In the genomic region with DNA sequence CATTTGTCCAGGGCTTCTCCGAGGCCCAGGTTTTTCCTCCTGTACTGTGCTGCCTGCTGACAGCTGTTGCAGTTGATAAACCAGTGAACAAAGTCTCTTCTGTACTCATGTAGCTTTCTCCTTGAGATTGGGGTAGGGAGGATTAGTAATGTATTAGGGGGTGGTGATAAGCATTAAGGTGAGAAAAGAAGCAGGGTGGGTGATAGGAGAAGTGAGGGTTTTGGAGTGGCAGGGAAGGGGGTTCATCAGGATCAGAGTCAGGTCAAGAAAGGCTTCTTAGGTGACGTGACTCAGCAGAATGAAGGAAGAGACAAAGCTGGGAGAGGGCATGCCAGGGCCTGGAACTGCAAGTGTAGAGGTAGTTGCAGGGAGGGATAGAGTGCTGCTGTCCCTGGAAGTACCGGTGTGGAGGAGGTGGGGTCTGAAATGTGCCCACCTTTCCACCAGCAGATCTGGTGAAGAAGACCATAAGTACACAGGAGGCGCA, we compare ENCODE assay signal across 22 cellular contexts. TPM values are rescaled to one million over a fixed set of nuclear protein-coding genes. Genes with fewer than 3 reads are reported as not detected.
DNase-seq lines count a peak whose midpoint lies in the region; ATAC-seq, FAIRE-seq and TF ChIP-seq lines count a peak whose summit lies in the region.
"Had no signal": no experiment of that assay in that cellular context is flagged by ENCODE, and none has a peak within 500 bp of the region (broad histone marks: within the 10 kb centered on the region; RNA-seq: fewer than 3 reads in every experiment).

No MANE protein-coding gene starts in this region.

- no peak overlapping the region for H3K14ac ChIP-seq in IMR-90 (replicated peaks; ENCODE audit: low read depth, low read length)
- no peak overlapping the region for H3K14ac ChIP-seq in H1 (ENCODE audit: insufficient read length)

- no peak for TF ChIP-seq RAD21 in IMR-90 (IDR thresholded peaks at IDR 0.05; ENCODE audit: low read length)
- no peak for TF ChIP-seq RAD21 in H1 (IDR thresholded peaks at IDR 0.05 in 1 of 2, conservative IDR thresholded peaks at IDR 0.05 in 1 of 2; ENCODE audit: low read depth in 2 of 2, low read length in 2 of 2)

- H2BK20ac ChIP-seq in IMR-90 (ENCODE audit: low read depth, low read length) (no peak overlapping the region), H1 (ENCODE audit: low read length) (no peak overlapping the region; the same call in 1 of the 2 replicates)

- H4K8ac ChIP-seq in IMR-90 (ENCODE audit: low read depth in 2 of 2, low read length in 2 of 2) = peak overlapping the region in 1 of 2 experiments; percentile 30; a peak in 1 of 4 replicates
- peak overlapping the region; percentile 52; the same call in 1 of the 2 replicates for H4K8ac ChIP-seq in H1 (ENCODE audit: extremely low read depth, insufficient read depth, low read length)

- CTCF ChIA-PET in Caco-2 (lab: Charles Lee) = interaction anchor here (1.3 kb wide), 1 partner anchor 32 kb away, joined by 4 read pairs; no protein-coding TSS in a partner anchor
- CTCF ChIA-PET in IMR-90 (lab: Yijun Ruan, JAX) = no interaction called here
- CTCF ChIA-PET in H1 (lab: Charles Lee; ENCODE audit: partially characterized antibody) = interaction anchor here (0.6 to 1.2 kb wide), 5 partner anchors 18 to 490 kb away, joined by 3 to 4 read pairs (median 3); no protein-coding TSS in a partner anchor

- no peak overlapping the region for H3K18ac ChIP-seq in IMR-90 (ENCODE audit: low read depth, low read length)
- peak overlapping the region; percentile 41; the same call in 1 of the 2 replicates for H3K18ac ChIP-seq in H1 (ENCODE audit: extremely low read depth, low read length)

- peaks cover 29% of the 10 kb centered on the region for H3K36me3 Mint-ChIP-seq in Caco-2 (ENCODE audit: insufficient read depth, unreplicated experiment)

- no peak for ATAC-seq in IMR-90 (ENCODE audit: low read depth)
- ATAC-seq: gastrocnemius medialis had no signal

- POLR2A ChIA-PET in Caco-2 (lab: Charles Lee) (no interaction called here), IMR-90 (lab: Charles Lee; ENCODE audit: unreplicated experiment) (interaction anchor here (0.7 kb wide), 1 partner anchor 477 kb away, joined by 3 read pairs; no protein-coding TSS in a partner anchor), H1 (lab: Charles Lee; ENCODE audit: partially characterized antibody) (interaction anchor here (0.8 to 1.1 kb wide), 2 partner anchors 9 to 46 kb away, joined by 3 read pairs; no protein-coding TSS in a partner anchor)

- H3K27me3 Mint-ChIP-seq in Caco-2 (ENCODE audit: insufficient read depth, unreplicated experiment) = no peaks in the 10 kb centered on the region
- H3K27me3 Mint-ChIP-seq: activated naive CD4-positive, alpha-beta T cell treated with anti-CD3 and anti-CD28 coated beads, Interleukin-2, amount 10 ng/mL, durations not matched to agents 7 days and 5 days; CD4-positive, alpha-beta memory T cell had no signal

- peak overlapping the region; percentile 13; the same call in 1 of the 2 replicates for H2BK12ac ChIP-seq in H1 (ENCODE audit: low read depth, low read length)

- peaks cover 37% of the 10 kb centered on the region for H3K4me1 Mint-ChIP-seq in Caco-2 (ENCODE audit: low read depth, unreplicated experiment)
- H3K4me1 Mint-ChIP-seq: activated naive CD4-positive, alpha-beta T cell treated with anti-CD3 and anti-CD28 coated beads, Interleukin-2, amount 10 ng/mL, durations not matched to agents 7 days and 5 days had no signal

- H3K4me2 ChIP-seq in IMR-90 (ENCODE audit: low read depth, low read length) (no peak overlapping the region), H1 (ENCODE audit: insufficient read depth in 1 of 2, low read depth in 2 of 2, low read length in 2 of 2) (no peak overlapping the region)

- H2BK15ac ChIP-seq in IMR-90 (ENCODE audit: low read depth, low read length) = no peak overlapping the region
- no peak overlapping the region for H2BK15ac ChIP-seq in H1 (ENCODE audit: low read length)

- no peak for TF ChIP-seq EP300 in H1 (IDR thresholded peaks at IDR 0.05; ENCODE audit: borderline replicate concordance in 1 of 2, low read depth in 2 of 2, low read length in 2 of 2)
- TF ChIP-seq EP300 in tibial nerve (IDR thresholded peaks at IDR 0.05) = no peak

- WGBS in IMR-90 (ENCODE audit: extremely low coverage in 2 of 2, insufficient read length in 1 of 2), 2 experiments = 86% methylated on average over 1 of the region's 4 CpGs; no CpG with 5 or more reads in 1 of the 2 experiments
- 83% methylated on average over 4 of the region's 4 CpGs; no CpG with 5 or more reads in 1 of the 2 experiments for WGBS in H1 (ENCODE audit: extremely low coverage in 1 of 2, insufficient coverage in 1 of 2, insufficient read length in 1 of 2, insufficient replicate concordance in 2 of 2, low coverage in 1 of 2, low lambda C conversion rate in 2 of 2, missing lambda C conversion rate in 1 of 2), 2 experiments
- WGBS in mesodermal cell (ENCODE audit: insufficient coverage in 2 of 2), 2 experiments = 86 to 94% methylated on average over 2 to 3 of the region's 4 CpGs
- WGBS in tibial nerve, 2 donors = 89 to 93% methylated on average over 4 of the region's 4 CpGs

- no peaks in the 10 kb centered on the region for H3K9me3 Mint-ChIP-seq in Caco-2 (ENCODE audit: unreplicated experiment)
- H3K9me3 Mint-ChIP-seq: activated naive CD4-positive, alpha-beta T cell treated with anti-CD3 and anti-CD28 coated beads, Interleukin-2, amount 10 ng/mL, durations not matched to agents 7 days and 5 days; CD4-positive, alpha-beta memory T cell; T-helper 1 cell treated with Interleukin-12 subunit alpha and Interleukin-12 subunit beta and Interleukin-4 antibody, amounts not matched to agents 30 μg/mL and 1 μg/mL, for 36 hours had no signal

- H4K91ac ChIP-seq in IMR-90 (ENCODE audit: insufficient read depth, low read depth, low read length) (no peak overlapping the region), H1 (replicated peaks; ENCODE audit: insufficient read length, low read length) (peak overlapping the region; percentile 22)

- peaks cover 10% of the 10 kb centered on the region; the same call in 1 of the 2 replicates for H3K9me1 ChIP-seq in IMR-90 (ENCODE audit: insufficient read depth, low read length)

- H3K27ac ChIP-seq in IMR-90 (ENCODE audit: insufficient read depth, low read length) (no peak overlapping the region), H1 (ENCODE audit: low read depth, low read length) (no peak overlapping the region), mesodermal cell (ENCODE audit: low read depth, low read length, severe bottlenecking) (peak overlapping the region; percentile 52), tibial nerve (no peak overlapping the region)
- H3K27ac ChIP-seq: gastrocnemius medialis had no signal

- H3K79me2 ChIP-seq in H1 (ENCODE audit: control insufficient read depth in 1 of 2, insufficient read depth in 2 of 2, low read length in 2 of 2) = peaks cover 0 to 93% of the 10 kb centered on the region in 2 experiments

- dilution Hi-C loops in IMR-90 (cut with HindIII; ENCODE audit: low sequenced_read_pairs, unreplicated experiment) = no loop called here

- H2BK120ac ChIP-seq in IMR-90 (ENCODE audit: low read depth, low read length) = no peak overlapping the region
- H2BK120ac ChIP-seq in H1 (replicated peaks; ENCODE audit: low read depth, low read length) = no peak overlapping the region

- TF ChIP-seq POLR2A in IMR-90 (IDR thresholded peaks at IDR 0.05; ENCODE audit: low read depth, low read length) (no peak), H1 (IDR thresholded peaks at IDR 0.05; ENCODE audit: control extremely low read depth in 1 of 2, low read depth in 2 of 2, low read length in 2 of 2) (no peak), tibial nerve (IDR thresholded peaks at IDR 0.05) (no peak)

- H4K20me1 ChIP-seq in IMR-90 (ENCODE audit: insufficient read depth, low read length) = 0 out of 2 replicates have a peak, but pooled peaks cover 4% of the 10 kb centered on the region
- H4K20me1 ChIP-seq in H1 (replicated peaks in 1 of 2; ENCODE audit: control insufficient read depth in 1 of 2, insufficient read depth in 2 of 2, low read length in 2 of 2) = peaks cover 0 to 2% of the 10 kb centered on the region in 2 experiments

- H2AK5ac ChIP-seq in IMR-90 (ENCODE audit: low read depth, low read length) = no peak overlapping the region
- H2AK5ac ChIP-seq in H1 (ENCODE audit: low read depth, low read length) = no peak overlapping the region

- H3K23ac ChIP-seq in IMR-90 (ENCODE audit: low read depth, low read length) (no peak overlapping the region), H1 (ENCODE audit: insufficient read length) (no peak overlapping the region)

- H3K23me2 ChIP-seq in H1 (ENCODE audit: low read depth, low read length) = peaks cover 1% of the 10 kb centered on the region; the same call in 1 of the 2 replicates

- H3K27ac Mint-ChIP-seq in Caco-2 (ENCODE audit: unreplicated experiment) = peak overlapping the region; percentile 61
- H3K27ac Mint-ChIP-seq: activated naive CD4-positive, alpha-beta T cell treated with anti-CD3 and anti-CD28 coated beads, Interleukin-2, amount 10 ng/mL, durations not matched to agents 7 days and 5 days; CD4-positive, alpha-beta memory T cell; T-helper 1 cell treated with Interleukin-12 subunit alpha and Interleukin-12 subunit beta and Interleukin-4 antibody, amounts not matched to agents 30 μg/mL and 1 μg/mL, for 36 hours had no signal

- H3K36me3 ChIP-seq in Caco-2 (ENCODE audit: control insufficient read depth, insufficient read depth, low read length) (no peaks in the 10 kb centered on the region), IMR-90 (ENCODE audit: control insufficient read depth, insufficient read depth, low read length) (no peaks in the 10 kb centered on the region), H1 (ENCODE audit: control insufficient read depth in 2 of 4, insufficient read depth in 4 of 4, low read length in 3 of 4) (no peaks in the 10 kb centered on the region), mesodermal cell (ENCODE audit: control insufficient read depth, insufficient read depth, low read length) (peaks cover 2% of the 10 kb centered on the region), tibial nerve (no peaks in the 10 kb centered on the region), H7 (replicated peaks; ENCODE audit: control insufficient read depth, insufficient read depth, low read length) (no peaks in the 10 kb centered on the region)
- H3K36me3 ChIP-seq: gastrocnemius medialis, MG63 had no signal

- H3K9me3 ChIP-seq in Caco-2 (no peaks in the 10 kb centered on the region), IMR-90 (ENCODE audit: control insufficient read depth, insufficient read depth, low read length) (no peaks in the 10 kb centered on the region), H1 (ENCODE audit: insufficient read depth in 2 of 2, low read depth in 1 of 2, low read length in 1 of 2) (no peaks in the 10 kb centered on the region), mesodermal cell (ENCODE audit: control insufficient read depth, low read length) (no peaks in the 10 kb centered on the region), tibial nerve (no peaks in the 10 kb centered on the region)
- H3K9me3 ChIP-seq: gastrocnemius medialis, MG63 had no signal

- DNase-seq in Caco-2 = no peak
- no peak for DNase-seq in IMR-90
- DNase-seq in H1 (ENCODE audit: low read depth in 1 of 2, low spot score in 2 of 2) = no peak
- no peak for DNase-seq in stimulated activated CD4-positive, alpha-beta T cell treated with anti-CD3 and anti-CD28 coated beads, Interleukin-2, amount 100 ng/mL, for 24 hours
- DNase-seq in tibial nerve (ENCODE audit: low spot score in 2 of 2) = no peak
- DNase-seq in NCI-H69 (lab: John Stamatoyannopoulos, UW) = no peak
- DNase-seq in H7 = no peak
- DNase-seq: activated naive CD4-positive, alpha-beta T cell treated with anti-CD3 and anti-CD28 coated beads, Interleukin-2, amount 10 ng/mL, durations not matched to agents 7 days and 5 days; activated T-cell treated with anti-CD3 and anti-CD28 coated beads, Interleukin-2, amount 50 U/mL, for 48 hours; CD4-positive, alpha-beta memory T cell; gastrocnemius medialis; left cardiac atrium; MG63; NCI-H1436 treated with DMSO at 0.1 percent for 48 hours; nucleus accumbens; OCI-M1; substantia nigra had no signal

- H3K4me1 ChIP-seq in Caco-2 (peaks cover 44% of the 10 kb centered on the region), IMR-90 (ENCODE audit: control insufficient read depth, insufficient read depth, low read length) (peaks cover 20% of the 10 kb centered on the region), H1 (replicated peaks in 1 of 4; ENCODE audit: control insufficient read depth in 3 of 4, insufficient read depth in 4 of 4, low read length in 3 of 4) (peaks cover 0 to 11% (median under 1%) of the 10 kb centered on the region in 4 experiments; a peak in 3 of 7 replicates), mesodermal cell (ENCODE audit: control insufficient read depth, insufficient read depth, low read length, poor library complexity, severe bottlenecking) (peaks cover 32% of the 10 kb centered on the region), tibial nerve (peaks cover 0 to 53% (median 2%) of the 10 kb centered on the region in 4 donors)

- H3K79me1 ChIP-seq in IMR-90 (ENCODE audit: low read depth in 1 of 2, low read length in 2 of 2) = peaks cover 27 to 45% of the 10 kb centered on the region in 2 experiments
- no peaks in the 10 kb centered on the region; the same call in 1 of the 2 replicates for H3K79me1 ChIP-seq in H1 (ENCODE audit: low read depth, low read length)

- FAIRE-seq in H1 (lab: Jason Lieb, UNC) = no peak
- FAIRE-seq: astrocyte, colon, endothelial cell of umbilical vein had no signal

- H4K5ac ChIP-seq in IMR-90 (ENCODE audit: low read depth, low read length) (no peak overlapping the region), H1 (ENCODE audit: insufficient read length, low read depth, low read length) (no peak overlapping the region)

- H3K9ac ChIP-seq in IMR-90 (ENCODE audit: low read depth, low read length) (no peak overlapping the region), H1 (replicated peaks in 1 of 4; ENCODE audit: extremely low read depth in 1 of 4, low read depth in 3 of 4, low read length in 3 of 4) (0 out of 7 replicates have a peak overlapping the region, but pooled peaks of 1 of the 4 experiments have one; percentile 21)

- H3K27me3 ChIP-seq in Caco-2 (replicated peaks; ENCODE audit: control insufficient read depth, insufficient read depth, low read length) = no peaks in the 10 kb centered on the region
- H3K27me3 ChIP-seq in IMR-90 (ENCODE audit: control insufficient read depth, insufficient read depth, low read length) = no peaks in the 10 kb centered on the region
- H3K27me3 ChIP-seq in H1 (replicated peaks in 1 of 4; ENCODE audit: control insufficient read depth in 3 of 4, extremely low read depth in 1 of 4, insufficient read depth in 3 of 4, low read length in 3 of 4) = no peaks in the 10 kb centered on the region
- H3K27me3 ChIP-seq in tibial nerve = no peaks in the 10 kb centered on the region
- H3K27me3 ChIP-seq in H7 (ENCODE audit: control insufficient read depth, insufficient read depth, low read length) = no peaks in the 10 kb centered on the region
- H3K27me3 ChIP-seq: gastrocnemius medialis, MG63 had no signal

- no peak overlapping the region for H2AK9ac ChIP-seq in IMR-90 (replicated peaks; ENCODE audit: low read depth, low read length, poor library complexity)

- H3K4me3 ChIP-seq in Caco-2 (ENCODE audit: low read depth, low read length) (no peak overlapping the region), IMR-90 (ENCODE audit: insufficient read depth, low read depth, low read length) (no peak overlapping the region), H1 (ENCODE audit: extremely low read depth in 1 of 4, insufficient read depth in 2 of 4, low read depth in 3 of 4, low read length in 4 of 4) (no peak overlapping the region; a peak in 1 of 8 replicates), mesodermal cell (ENCODE audit: extremely low read depth, insufficient read depth, low read length, poor library complexity, severe bottlenecking) (no peak overlapping the region), tibial nerve (no peak overlapping the region), H7 (ENCODE audit: insufficient read depth, low read depth, low read length) (no peak overlapping the region)
- H3K4me3 ChIP-seq: gastrocnemius medialis, MG63 had no signal

- TF ChIP-seq CTCF in Caco-2 (IDR thresholded peaks at IDR 0.05; ENCODE audit: insufficient read depth in 1 of 2, low read depth in 1 of 2, low read length in 1 of 2, severe bottlenecking in 1 of 2, unreplicated experiment in 1 of 2) (no peak), IMR-90 (conservative IDR thresholded peaks at IDR 0.05; ENCODE audit: low read depth, low read length) (no peak), H1 (IDR thresholded peaks at IDR 0.05; ENCODE audit: control extremely low read depth in 1 of 3, insufficient read depth in 1 of 3, low read depth in 1 of 3, low read length in 3 of 3) (no peak), tibial nerve (IDR thresholded peaks at IDR 0.05) (no peak)

- H2BK5ac ChIP-seq in IMR-90 (ENCODE audit: low read depth, low read length, poor library complexity, severe bottlenecking) = no peak overlapping the region
- H2BK5ac ChIP-seq in H1 (ENCODE audit: low read depth, low read length) = peak overlapping the region; percentile 53; the same call in 1 of the 2 replicates

- intact Hi-C loops in Caco-2 (cut with micrococcal nuclease; ENCODE audit: unreplicated experiment) = no loop called here
- intact Hi-C loops in IMR-90 (cut with micrococcal nuclease) = no loop called here

- no peak overlapping the region for H3K56ac ChIP-seq in IMR-90 (ENCODE audit: extremely low read depth, insufficient read depth, low read length)
- H3K56ac ChIP-seq in H1 (replicated peaks; ENCODE audit: insufficient read length, low read depth, low read length) = no peak overlapping the region

- no TSS peak for BruUV-seq in Caco-2 (replicated peaks; lab: Mats Ljungman, UMichigan)
- BruUV-seq in IMR-90 (replicated peaks; lab: Mats Ljungman, UMichigan) = no TSS peak

- in situ Hi-C loops in IMR-90 (cut with MboI; ENCODE audit: low sequenced_read_pairs) = no loop called here

- H3K4me3 Mint-ChIP-seq in Caco-2 (ENCODE audit: unreplicated experiment) = no peak overlapping the region
- H3K4me3 Mint-ChIP-seq: activated naive CD4-positive, alpha-beta T cell treated with anti-CD3 and anti-CD28 coated beads, Interleukin-2, amount 10 ng/mL, durations not matched to agents 7 days and 5 days; CD4-positive, alpha-beta memory T cell; T-helper 1 cell treated with Interleukin-12 subunit alpha and Interleukin-12 subunit beta and Interleukin-4 antibody, amounts not matched to agents 30 μg/mL and 1 μg/mL, for 36 hours had no signal

- H3K4ac ChIP-seq in IMR-90 (ENCODE audit: low read depth, low read length) (peak overlapping the region; percentile 58; the same call in 1 of the 2 replicates), H1 (replicated peaks; ENCODE audit: insufficient read length, low read depth, low read length) (no peak overlapping the region)

- H2AFZ ChIP-seq in IMR-90 (replicated peaks; ENCODE audit: low read length, poor library complexity) (no peak overlapping the region), H1 (ENCODE audit: low read length) (no peak overlapping the region)

RNA-seq across cellular contexts. Expression of a gene that starts 48.7 kb away (rescaled TPM):
- 140 and 147 TPM in 2 replicates for total RNA-seq in Caco-2 (2022)
- 37.5 and 37.8 TPM in 2 replicates for total RNA-seq in IMR-90 (2012; rRNA removed)
- 18.6 and 20.1 TPM in 2 replicates for polyA plus RNA-seq in IMR-90 (2012; rRNA removed)
- 7.9 and 9.2 TPM in 2 replicates for polyA plus RNA-seq in IMR-90 (2012; cell fraction: cytosol; rRNA removed)
- polyA plus RNA-seq in IMR-90 (2012; cell fraction: nucleus; rRNA removed; ENCODE audit: low replicate concordance) = 33.8 and 61.9 TPM in 2 replicates
- total RNA-seq in H1 (2021; fragmentation: NEBNext Ultra II Directional; extraction: Animal tissue kit (Norgen Biotek cat#: 25700)) = 83.6 and 88.0 TPM in 2 replicates
- 48.2 and 67.2 TPM in 2 replicates for polyA plus RNA-seq in H1 (2011; rRNA removed)
- polyA plus RNA-seq in H1 (2011; cell fraction: cytosol; rRNA removed) = 59.0 TPM
- polyA plus RNA-seq in H1 (2011; cell fraction: nucleus; rRNA removed) = 126 TPM
- polyA plus RNA-seq in H1 (2012, experiment 1 of 2) = 55.6 to 64.2 TPM (median 63.5 TPM) in 4 replicates
- polyA plus RNA-seq in H1 (2012, experiment 2 of 2) = 7.3 TPM
- polyA plus RNA-seq in H1 (2013, experiment 1 of 2) = 43.1 TPM
- 37.4 TPM for polyA plus RNA-seq in H1 (2013, experiment 2 of 2)
- polyA minus RNA-seq in H1 (2011; rRNA and poly(A)+ RNA removed) = 120 and 142 TPM in 2 replicates
- polyA minus RNA-seq in H1 (2011; cell fraction: cytosol; rRNA and poly(A)+ RNA removed) = 69.0 TPM
- polyA minus RNA-seq in H1 (2011; cell fraction: nucleus; rRNA and poly(A)+ RNA removed) = 133 TPM
- 42.5 TPM for polyA plus RNA-seq in mesodermal cell (2013, experiment 1 of 2)
- polyA plus RNA-seq in mesodermal cell (2013, experiment 2 of 2) = 39.2 TPM
- 100 to 1,000 TPM in 2 of 4 donors, 10 to 100 TPM in 2; 57.8 to 100 (median 92.0) TPM for total RNA-seq in tibial nerve
- 57.2 and 65.8 TPM in 2 replicates for total RNA-seq in H7 (2014; rRNA removed; shearing (Covaris generic))

RNA-seq across cellular contexts. Expression of a gene that starts 48.9 kb away (rescaled TPM):
- total RNA-seq in Caco-2 (2022) (5.3 and 6.3 TPM in 2 replicates), IMR-90 (2012; rRNA removed) (0.18 and 0.56 TPM in 2 replicates), tibial nerve (1 to 10 TPM in 3 of 4 donors, under 1 TPM in 1; 0.30 to 2.5 (median 1.9) TPM)
- polyA plus RNA-seq in IMR-90 (2012; rRNA removed) (0.17 and 0.31 TPM in 2 replicates), H1 (2011; rRNA removed) (0.45 and 0.61 TPM in 2 replicates)
- 0.04 TPM in 1 of 2 replicates, not detected in the other for polyA plus RNA-seq in IMR-90 (2012; cell fraction: cytosol; rRNA removed)
- 0.08 and 0.62 TPM in 2 replicates for polyA plus RNA-seq in IMR-90 (2012; cell fraction: nucleus; rRNA removed; ENCODE audit: low replicate concordance)
- total RNA-seq in H1 (2021; fragmentation: NEBNext Ultra II Directional; extraction: Animal tissue kit (Norgen Biotek cat#: 25700)) = 1.3 and 1.5 TPM in 2 replicates
- polyA plus RNA-seq in H1 (2011; cell fraction: cytosol; rRNA removed) = 0.81 TPM
- polyA plus RNA-seq in H1 (2011; cell fraction: nucleus; rRNA removed) = 1.2 TPM
- polyA plus RNA-seq in H1 (2012, experiment 1 of 2) = 1.2 to 1.9 TPM (median 1.4 TPM) in 4 replicates
- polyA plus RNA-seq in H1 (2012, experiment 2 of 2) = 0.12 TPM
- polyA plus RNA-seq in H1 (2013, experiment 1 of 2) = 0.83 TPM
- polyA plus RNA-seq in H1 (2013, experiment 2 of 2) = 0.66 TPM
- 0.91 and 2.5 TPM in 2 replicates for polyA minus RNA-seq in H1 (2011; rRNA and poly(A)+ RNA removed)
- not detected for polyA minus RNA-seq in H1 (2011; cell fraction: cytosol; rRNA and poly(A)+ RNA removed)
- 4.3 TPM for polyA minus RNA-seq in H1 (2011; cell fraction: nucleus; rRNA and poly(A)+ RNA removed)
- 1.5 TPM for polyA plus RNA-seq in mesodermal cell (2013, experiment 1 of 2)
- polyA plus RNA-seq in mesodermal cell (2013, experiment 2 of 2) = 2.1 TPM
- total RNA-seq in H7 (2014; rRNA removed; shearing (Covaris generic)) = 0.07 and 0.48 TPM in 2 replicates
- total RNA-seq: CD4-positive, alpha-beta memory T cell had no signal
- polyA plus RNA-seq: CD4-positive, alpha-beta memory T cell had no signal
